In the genomic region with DNA sequence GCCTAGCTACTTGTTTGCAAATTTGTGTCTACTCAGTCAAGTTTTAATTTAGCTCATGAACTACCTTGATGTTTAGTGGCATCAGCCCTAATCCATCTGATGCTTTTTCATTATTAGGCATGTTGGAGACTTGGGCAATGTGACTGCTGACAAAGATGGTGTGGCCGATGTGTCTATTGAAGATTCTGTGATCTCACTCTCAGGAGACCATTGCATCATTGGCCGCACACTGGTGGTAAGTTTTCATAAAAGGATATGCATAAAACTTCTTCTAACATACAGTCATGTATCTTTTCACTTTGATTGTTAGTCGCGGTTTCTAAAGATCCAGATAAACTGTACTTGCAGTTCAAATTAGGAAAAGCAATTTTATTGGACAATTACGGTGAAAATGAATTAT, we compare ENCODE assay signal across 2 cellular contexts.
TF ChIP-seq lines count a peak whose summit lies in the region.

No MANE protein-coding gene starts in this region.

TF ChIP-seq in GM23338, 12 proteins besides CTCF, POLR2A, EP300 and RAD21:
- TF ChIP-seq ZNF331 (CRISPR knock-in tag; IDR thresholded peaks at IDR 0.05; ENCODE audit: low read depth): no peak
- no peak for TF ChIP-seq POLR2AphosphoS5 (IDR thresholded peaks at IDR 0.05; ENCODE audit: low read depth)
- TF ChIP-seq STAT1 (IDR thresholded peaks at IDR 0.05; ENCODE audit: unreplicated experiment): no peak
- TF ChIP-seq ZNF114 (CRISPR knock-in tag; IDR thresholded peaks at IDR 0.05): no peak
- TF ChIP-seq, protein P1, sequence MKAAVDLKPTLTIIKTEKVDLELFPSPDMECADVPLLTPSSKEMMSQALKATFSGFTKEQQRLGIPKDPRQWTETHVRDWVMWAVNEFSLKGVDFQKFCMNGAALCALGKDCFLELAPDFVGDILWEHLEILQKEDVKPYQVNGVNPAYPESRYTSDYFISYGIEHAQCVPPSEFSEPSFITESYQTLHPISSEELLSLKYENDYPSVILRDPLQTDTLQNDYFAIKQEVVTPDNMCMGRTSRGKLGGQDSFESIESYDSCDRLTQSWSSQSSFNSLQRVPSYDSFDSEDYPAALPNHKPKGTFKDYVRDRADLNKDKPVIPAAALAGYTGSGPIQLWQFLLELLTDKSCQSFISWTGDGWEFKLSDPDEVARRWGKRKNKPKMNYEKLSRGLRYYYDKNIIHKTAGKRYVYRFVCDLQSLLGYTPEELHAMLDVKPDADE (IDR thresholded peaks at IDR 0.05): no peak
- TF ChIP-seq EZH2 (IDR thresholded peaks at IDR 0.05; ENCODE audit: low read depth, unreplicated experiment): no peak
- no peak for TF ChIP-seq NANOG (IDR thresholded peaks at IDR 0.05; ENCODE audit: borderline replicate concordance)

TF ChIP-seq in SK-N-SH, 30 proteins besides CTCF, POLR2A, EP300 and RAD21:
- TF ChIP-seq CHD2 (IDR thresholded peaks at IDR 0.05; ENCODE audit: low read length, partially characterized antibody): no peak
- no peak for TF ChIP-seq ELF1 (IDR thresholded peaks at IDR 0.05)
- TF ChIP-seq POLR2AphosphoS5 (IDR thresholded peaks at IDR 0.05; ENCODE audit: low read depth, low read length): no peak
- TF ChIP-seq, protein P2, sequence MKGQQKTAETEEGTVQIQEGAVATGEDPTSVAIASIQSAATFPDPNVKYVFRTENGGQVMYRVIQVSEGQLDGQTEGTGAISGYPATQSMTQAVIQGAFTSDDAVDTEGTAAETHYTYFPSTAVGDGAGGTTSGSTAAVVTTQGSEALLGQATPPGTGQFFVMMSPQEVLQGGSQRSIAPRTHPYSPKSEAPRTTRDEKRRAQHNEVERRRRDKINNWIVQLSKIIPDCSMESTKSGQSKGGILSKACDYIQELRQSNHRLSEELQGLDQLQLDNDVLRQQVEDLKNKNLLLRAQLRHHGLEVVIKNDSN (IDR thresholded peaks at IDR 0.05; ENCODE audit: borderline replicate concordance, low read depth): no peak
- no peak for TF ChIP-seq JUND (IDR thresholded peaks at IDR 0.05)
- TF ChIP-seq, protein P3, sequence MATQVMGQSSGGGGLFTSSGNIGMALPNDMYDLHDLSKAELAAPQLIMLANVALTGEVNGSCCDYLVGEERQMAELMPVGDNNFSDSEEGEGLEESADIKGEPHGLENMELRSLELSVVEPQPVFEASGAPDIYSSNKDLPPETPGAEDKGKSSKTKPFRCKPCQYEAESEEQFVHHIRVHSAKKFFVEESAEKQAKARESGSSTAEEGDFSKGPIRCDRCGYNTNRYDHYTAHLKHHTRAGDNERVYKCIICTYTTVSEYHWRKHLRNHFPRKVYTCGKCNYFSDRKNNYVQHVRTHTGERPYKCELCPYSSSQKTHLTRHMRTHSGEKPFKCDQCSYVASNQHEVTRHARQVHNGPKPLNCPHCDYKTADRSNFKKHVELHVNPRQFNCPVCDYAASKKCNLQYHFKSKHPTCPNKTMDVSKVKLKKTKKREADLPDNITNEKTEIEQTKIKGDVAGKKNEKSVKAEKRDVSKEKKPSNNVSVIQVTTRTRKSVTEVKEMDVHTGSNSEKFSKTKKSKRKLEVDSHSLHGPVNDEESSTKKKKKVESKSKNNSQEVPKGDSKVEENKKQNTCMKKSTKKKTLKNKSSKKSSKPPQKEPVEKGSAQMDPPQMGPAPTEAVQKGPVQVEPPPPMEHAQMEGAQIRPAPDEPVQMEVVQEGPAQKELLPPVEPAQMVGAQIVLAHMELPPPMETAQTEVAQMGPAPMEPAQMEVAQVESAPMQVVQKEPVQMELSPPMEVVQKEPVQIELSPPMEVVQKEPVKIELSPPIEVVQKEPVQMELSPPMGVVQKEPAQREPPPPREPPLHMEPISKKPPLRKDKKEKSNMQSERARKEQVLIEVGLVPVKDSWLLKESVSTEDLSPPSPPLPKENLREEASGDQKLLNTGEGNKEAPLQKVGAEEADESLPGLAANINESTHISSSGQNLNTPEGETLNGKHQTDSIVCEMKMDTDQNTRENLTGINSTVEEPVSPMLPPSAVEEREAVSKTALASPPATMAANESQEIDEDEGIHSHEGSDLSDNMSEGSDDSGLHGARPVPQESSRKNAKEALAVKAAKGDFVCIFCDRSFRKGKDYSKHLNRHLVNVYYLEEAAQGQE (IDR thresholded peaks at IDR 0.05; ENCODE audit: low read depth, low read length): no peak
- no peak for TF ChIP-seq SIN3A (IDR thresholded peaks at IDR 0.05; ENCODE audit: borderline replicate concordance, low read depth, low read length)
- TF ChIP-seq, protein P4, sequence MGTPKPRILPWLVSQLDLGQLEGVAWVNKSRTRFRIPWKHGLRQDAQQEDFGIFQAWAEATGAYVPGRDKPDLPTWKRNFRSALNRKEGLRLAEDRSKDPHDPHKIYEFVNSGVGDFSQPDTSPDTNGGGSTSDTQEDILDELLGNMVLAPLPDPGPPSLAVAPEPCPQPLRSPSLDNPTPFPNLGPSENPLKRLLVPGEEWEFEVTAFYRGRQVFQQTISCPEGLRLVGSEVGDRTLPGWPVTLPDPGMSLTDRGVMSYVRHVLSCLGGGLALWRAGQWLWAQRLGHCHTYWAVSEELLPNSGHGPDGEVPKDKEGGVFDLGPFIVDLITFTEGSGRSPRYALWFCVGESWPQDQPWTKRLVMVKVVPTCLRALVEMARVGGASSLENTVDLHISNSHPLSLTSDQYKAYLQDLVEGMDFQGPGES (IDR thresholded peaks at IDR 0.05; ENCODE audit: low read depth, low read length): no peak
- no peak for TF ChIP-seq NFIC (IDR thresholded peaks at IDR 0.05; ENCODE audit: borderline replicate concordance)
- TF ChIP-seq FOXM1 (IDR thresholded peaks at IDR 0.05; ENCODE audit: low read depth): no peak
- no peak for TF ChIP-seq RXRA (IDR thresholded peaks at IDR 0.05; ENCODE audit: borderline replicate concordance, low read depth)
- no peak for TF ChIP-seq RCOR1 (IDR thresholded peaks at IDR 0.05; ENCODE audit: low read length)
- TF ChIP-seq, protein P5, sequence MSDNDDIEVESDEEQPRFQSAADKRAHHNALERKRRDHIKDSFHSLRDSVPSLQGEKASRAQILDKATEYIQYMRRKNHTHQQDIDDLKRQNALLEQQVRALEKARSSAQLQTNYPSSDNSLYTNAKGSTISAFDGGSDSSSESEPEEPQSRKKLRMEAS (IDR thresholded peaks at IDR 0.05; ENCODE audit: low read depth): no peak
- TF ChIP-seq MXI1 (IDR thresholded peaks at IDR 0.05; ENCODE audit: low read depth, low read length): no peak
- no peak for TF ChIP-seq YY1 (IDR thresholded peaks at IDR 0.05; ENCODE audit: low read depth)
- TF ChIP-seq MEF2A (IDR thresholded peaks at IDR 0.05; ENCODE audit: borderline replicate concordance, low read depth): no peak
